ENCODE assay signal across 7 cellular contexts in genomic region chr19:40882062-40882461, GRCh38. TPM values are rescaled to one million over a fixed set of nuclear protein-coding genes. Genes with fewer than 3 reads are reported as not detected.
"Had no signal": no experiment of that assay in that cellular context is flagged by ENCODE, and none has a peak within 500 bp of the region (broad histone marks: within the 10 kb centered on the region; RNA-seq: fewer than 3 reads in every experiment).

CYP2A7 (minus strand) TSS chr19:40882231; CDS start chr19:40882210, 21 bp downstream.

RNA-seq across cellular contexts. Expression of gene CYP2A7, which starts in this region (rescaled TPM):
- total RNA-seq: LHCN-M2, MCF 10A, PC-9, Peyer's patch, Right ventricle myocardium inferior, RPMI7951, SJCRH30 had no signal
